In the genomic region with DNA sequence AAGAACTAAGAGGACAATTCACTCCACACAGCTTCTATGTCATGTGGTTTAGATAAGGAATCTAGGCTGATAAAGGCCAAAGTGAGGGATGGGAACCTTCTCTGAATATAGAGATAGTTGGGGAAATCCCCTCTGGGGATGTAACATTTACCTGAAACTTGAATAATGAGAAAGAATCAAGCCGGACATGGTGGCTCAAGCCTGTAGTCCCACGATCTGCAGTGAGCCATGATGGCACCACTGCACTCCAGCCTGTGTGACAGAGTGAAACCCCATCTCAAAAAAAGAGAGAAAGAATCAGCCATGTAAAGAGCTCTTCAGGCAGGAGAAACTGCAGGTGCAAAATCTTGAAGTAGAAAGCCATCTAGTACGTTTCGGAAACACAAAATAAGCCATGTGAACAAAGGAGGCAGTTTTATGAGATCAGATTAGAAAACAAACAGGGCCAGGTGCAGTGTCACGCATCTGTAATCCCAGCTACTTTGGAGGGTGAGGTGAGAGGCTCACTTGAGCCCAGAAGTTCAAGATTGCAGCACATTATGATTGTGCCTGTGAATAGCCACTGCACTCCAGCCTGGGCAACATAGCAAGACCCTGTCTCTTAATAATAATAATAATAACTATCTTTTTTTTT, we compare ENCODE assay signal across 9 cellular contexts. TPM values are rescaled to one million over a fixed set of nuclear protein-coding genes. Genes with fewer than 3 reads are reported as not detected.
DNase-seq lines count a peak whose midpoint lies in the region; ATAC-seq and TF ChIP-seq lines count a peak whose summit lies in the region.
"Had no signal": no experiment of that assay in that cellular context is flagged by ENCODE, and none has a peak within 500 bp of the region (broad histone marks: within the 10 kb centered on the region; RNA-seq: fewer than 3 reads in every experiment).

No MANE protein-coding gene starts in this region.

- WGBS in heart left ventricle, 4 donors: 88 to 92% (median 90%) methylated on average over 5 of the region's 5 CpGs

- no peaks in the 10 kb centered on the region for H3K36me3 Mint-ChIP-seq in activated naive CD4-positive, alpha-beta T cell treated with anti-CD3 and anti-CD28 coated beads for 36 hours (ENCODE audit: low read depth)

- H3K36me3 ChIP-seq in heart left ventricle (no peaks in the 10 kb centered on the region), breast epithelium (no peaks in the 10 kb centered on the region)

- no peaks in the 10 kb centered on the region for H3K9me3 Mint-ChIP-seq in activated naive CD4-positive, alpha-beta T cell treated with anti-CD3 and anti-CD28 coated beads for 36 hours

- peak; percentile 57 for ATAC-seq in GM19463 (IDR thresholded peaks at IDR 0.05; ENCODE audit: unreplicated experiment)
- peak; percentile 71 for ATAC-seq in HG03066 (IDR thresholded peaks at IDR 0.05; ENCODE audit: low read depth, unreplicated experiment)
- ATAC-seq in heart left ventricle: no peak

- no peaks in the 10 kb centered on the region for H3K9me3 ChIP-seq in heart left ventricle
- no peaks in the 10 kb centered on the region for H3K9me3 ChIP-seq in breast epithelium

- no peak overlapping the region for H3K4me3 ChIP-seq in heart left ventricle
- no peak overlapping the region for H3K4me3 ChIP-seq in breast epithelium
- H3K4me3 ChIP-seq: SK-N-MC had no signal

- H3K27ac Mint-ChIP-seq in activated naive CD4-positive, alpha-beta T cell treated with anti-CD3 and anti-CD28 coated beads for 36 hours: no peak overlapping the region

- TF ChIP-seq POLR2A in heart left ventricle (IDR thresholded peaks at IDR 0.05) (no peak), breast epithelium (IDR thresholded peaks at IDR 0.05) (no peak)

- no peak overlapping the region for H3K4me3 Mint-ChIP-seq in activated naive CD4-positive, alpha-beta T cell treated with anti-CD3 and anti-CD28 coated beads for 36 hours

- H3K27me3 ChIP-seq in heart left ventricle: no peaks in the 10 kb centered on the region
- no peaks in the 10 kb centered on the region for H3K27me3 ChIP-seq in breast epithelium

- CTCF ChIA-PET in activated naive CD4-positive, alpha-beta T cell treated with anti-CD3 and anti-CD28 coated beads for 36 hours (lab: Charles Lee): interaction anchor here (0.7 to 1.9 kb wide), 3 partner anchors 9 to 32 kb away, joined by 3 to 6 read pairs (median 4); no protein-coding TSS in a partner anchor

- H3K27me3 Mint-ChIP-seq in activated naive CD4-positive, alpha-beta T cell treated with anti-CD3 and anti-CD28 coated beads for 36 hours (ENCODE audit: low read depth): no peaks in the 10 kb centered on the region

- DNase-seq in GM10266 (ENCODE audit: extremely low spot score) (peak; percentile 75), NCI-H2196 (lab: John Stamatoyannopoulos, UW; ENCODE audit: unreplicated experiment) (peak; percentile 58), heart left ventricle (no peak), breast epithelium (ENCODE audit: low spot score in 2 of 2) (no peak)
- no peak for DNase-seq in activated CD8-positive, alpha-beta memory T cell treated with anti-CD3 and anti-CD28 coated beads, Interleukin-2, amount 50 U/mL, for 48 hours
- no peak for DNase-seq in activated naive CD4-positive, alpha-beta T cell treated with anti-CD3 and anti-CD28 coated beads for 36 hours

- intact Hi-C loops in heart left ventricle (cut with DNase I): loop anchor here in 5 of 10 donors (5.0 to 10.0 kb wide), 4 partner anchors 33 to 169 kb away; no protein-coding TSS in a partner anchor
- intact Hi-C loops in activated naive CD4-positive, alpha-beta T cell treated with anti-CD3 and anti-CD28 coated beads for 36 hours (cut with micrococcal nuclease): no loop called here
- intact Hi-C loops in breast epithelium (cut with DNase I; ENCODE audit: low total_unique reads): no loop called here

- peaks cover 4% of the 10 kb centered on the region for H3K4me1 Mint-ChIP-seq in activated naive CD4-positive, alpha-beta T cell treated with anti-CD3 and anti-CD28 coated beads for 36 hours (ENCODE audit: low read depth)

- TF ChIP-seq CTCF in GM10266 (IDR thresholded peaks at IDR 0.05; ENCODE audit: control insufficient read depth, insufficient read depth, low read depth, missing control alignments) (no peak), heart left ventricle (IDR thresholded peaks at IDR 0.05) (no peak), breast epithelium (IDR thresholded peaks at IDR 0.05) (no peak)

- H3K4me1 ChIP-seq in heart left ventricle: peaks cover 0 to 10% (median 0%) of the 10 kb centered on the region in 12 donors
- no peaks in the 10 kb centered on the region for H3K4me1 ChIP-seq in breast epithelium

- no peak overlapping the region for H3K27ac ChIP-seq in heart left ventricle
- H3K27ac ChIP-seq in breast epithelium: no peak overlapping the region
- H3K27ac ChIP-seq: SK-N-MC had no signal

RNA-seq across cellular contexts. Expression of a gene that starts 4.5 kb away (rescaled TPM):
- total RNA-seq in heart left ventricle (10 to 100 TPM in 1 of 9 donors, 1 to 10 TPM in 8; 3.9 to 11.5 (median 7.2) TPM), breast epithelium (10 to 100 TPM; 15.1 to 20.6 (median 15.5) TPM)
- 1 to 10 TPM; 4.6 to 6.1 TPM for polyA plus RNA-seq in heart left ventricle
- 1 to 10 TPM; 2.2 to 2.4 TPM for total RNA-seq in activated naive CD4-positive, alpha-beta T cell treated with anti-CD3 and anti-CD28 coated beads for 36 hours

Comparison
In these comparisons a context has a peak if more than half of its experiments do, and no peak if none do; other contexts are left out.
1. DNase-seq: peak in GM10266 (single experiment) and NCI-H2196 (single experiment); none in heart left ventricle (0 of 5), activated CD8-positive, alpha-beta memory T cell treated with anti-CD3 and anti-CD28 coated beads, Interleukin-2, amount 50 U/mL, for 48 hours (single experiment), activated naive CD4-positive, alpha-beta T cell treated with anti-CD3 and anti-CD28 coated beads for 36 hours (single experiment) and breast epithelium (0 of 2).
2. ATAC-seq: peak in GM19463 (single experiment) and HG03066 (single experiment); none in heart left ventricle (0 of 4).